ENCODE assay signal across 8 cellular contexts in the genomic region with DNA sequence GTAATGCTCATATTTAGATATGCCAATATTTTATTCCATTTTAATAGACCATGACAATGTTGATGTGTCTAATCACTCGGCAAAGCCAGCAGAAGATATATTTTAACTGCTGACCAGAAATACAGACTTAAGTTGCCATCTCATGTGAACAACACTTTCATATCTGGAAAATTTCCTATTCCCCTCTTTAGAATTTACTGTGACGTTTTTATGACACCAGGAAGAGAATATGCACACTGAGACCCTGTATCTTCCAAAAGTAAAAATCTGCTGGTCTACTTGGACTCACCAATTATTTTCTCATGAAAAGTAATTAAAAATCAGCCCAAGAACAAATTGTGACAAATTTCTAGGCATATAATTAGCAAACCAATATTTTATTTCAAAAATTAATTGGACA. TPM values are rescaled to one million over a fixed set of nuclear protein-coding genes. Genes with fewer than 3 reads are reported as not detected.
DNase-seq lines count a peak whose midpoint lies in the region; ATAC-seq, FAIRE-seq and TF ChIP-seq lines count a peak whose summit lies in the region.
"Had no signal": no experiment of that assay in that cellular context is flagged by ENCODE, and none has a peak within 500 bp of the region (broad histone marks: within the 10 kb centered on the region; RNA-seq: fewer than 3 reads in every experiment).

No MANE protein-coding gene starts in this region.

- H2AFZ ChIP-seq in HCT116 (ENCODE audit: low read depth, low read length, poor library complexity, severe bottlenecking), result no peak overlapping the region
- H2AFZ ChIP-seq in SU-DHL-6 (ENCODE audit: low read depth, low read length, severe bottlenecking), result no peak overlapping the region

- peak overlapping the region in 1 of 2 experiments; percentile 89; a peak in 1 of 4 replicates for H3K4me3 ChIP-seq in HCT116 (replicated peaks in 1 of 2; ENCODE audit: low read depth in 1 of 2, low read length in 2 of 2)
- H3K4me3 ChIP-seq in SU-DHL-6 (ENCODE audit: insufficient read depth, low read length, poor library complexity, severe bottlenecking), result peak overlapping the region; percentile 96
- peak overlapping the region; percentile 95 for H3K4me3 ChIP-seq in fibroblast of villous mesenchyme (ENCODE audit: low read depth, low read length)
- H3K4me3 ChIP-seq in skeletal muscle satellite cell (ENCODE audit: low read length), result peak overlapping the region; percentile 96

- DNase-seq in HCT116 (ENCODE audit: low read depth, low spot score) (no peak), fibroblast of villous mesenchyme (ENCODE audit: low read depth) (peak; percentile 24), RCC 7860 (ENCODE audit: low spot score) (no peak), KBM-7 (no peak), H4 (ENCODE audit: low spot score) (no peak)

- H3K9ac ChIP-seq in HCT116 (ENCODE audit: low read length), result no peak overlapping the region
- H3K9ac ChIP-seq in SU-DHL-6 (ENCODE audit: low read length), result peak overlapping the region; percentile 68
- peak overlapping the region; percentile 84 for H3K9ac ChIP-seq in skeletal muscle satellite cell (ENCODE audit: low read depth, low read length)

- H3K79me2 ChIP-seq in HCT116 (ENCODE audit: insufficient read depth, low read length), result peaks cover 71% of the 10 kb centered on the region
- H3K79me2 ChIP-seq in SU-DHL-6 (ENCODE audit: insufficient read depth, low read length), result peaks cover 71% of the 10 kb centered on the region

- in situ Hi-C loops in KBM-7 (cut with MboI; ENCODE audit: low pct_unique_long_range_greater_than_20kb, low sequenced_read_pairs), result no loop called here

- peaks cover 0 to 26% of the 10 kb centered on the region in 2 experiments; a peak in 3 of 4 replicates for H3K4me1 ChIP-seq in HCT116 (ENCODE audit: control insufficient read depth in 1 of 2, insufficient read depth in 2 of 2, low read length in 2 of 2)
- peaks cover 20% of the 10 kb centered on the region for H3K4me1 ChIP-seq in skeletal muscle satellite cell (ENCODE audit: control insufficient read depth, insufficient read depth, low read length)

- TF ChIP-seq CTCF in HCT116 (IDR thresholded peaks at IDR 0.05 in 2 of 3, conservative IDR thresholded peaks at IDR 0.05 in 1 of 3; ENCODE audit: borderline replicate concordance in 1 of 3, insufficient read depth in 1 of 3, low read depth in 2 of 3, low read length in 2 of 3), result no peak
- no peak for TF ChIP-seq CTCF in SU-DHL-6 (IDR thresholded peaks at IDR 0.05; ENCODE audit: insufficient read depth, low read length, poor library complexity, severe bottlenecking)
- TF ChIP-seq CTCF in fibroblast of villous mesenchyme (IDR thresholded peaks at IDR 0.05; ENCODE audit: insufficient read depth, low read depth, low read length), result no peak

- FAIRE-seq in RCC 7860 (lab: Jason Lieb, UNC), result no peak

- POLR2A ChIA-PET in HCT116 (lab: Charles Lee), result no interaction called here

- TF ChIP-seq RAD21 in HCT116 (IDR thresholded peaks at IDR 0.05; ENCODE audit: low read depth), result no peak

- no peaks in the 10 kb centered on the region for H3K9me3 ChIP-seq in HCT116 (ENCODE audit: control insufficient read depth in 1 of 2, insufficient read depth in 1 of 2, low read depth in 1 of 2, low read length in 2 of 2)
- no peaks in the 10 kb centered on the region for H3K9me3 ChIP-seq in SU-DHL-6 (ENCODE audit: insufficient read depth, low read length)
- no peaks in the 10 kb centered on the region for H3K9me3 ChIP-seq in skeletal muscle satellite cell (replicated peaks; ENCODE audit: low read length)

- no peaks in the 10 kb centered on the region for H3K36me3 ChIP-seq in HCT116 (ENCODE audit: control insufficient read depth in 1 of 2, insufficient read depth in 2 of 2, low read length in 2 of 2)
- H3K36me3 ChIP-seq in SU-DHL-6 (ENCODE audit: low read length), result peaks cover 4% of the 10 kb centered on the region; the same call in 1 of the 2 replicates
- no peaks in the 10 kb centered on the region for H3K36me3 ChIP-seq in skeletal muscle satellite cell (ENCODE audit: insufficient read depth, low read length)

- H3K4me2 ChIP-seq in HCT116 (ENCODE audit: low read length), result peak overlapping the region; percentile 99
- peak overlapping the region; percentile 83 for H3K4me2 ChIP-seq in SU-DHL-6 (ENCODE audit: low read depth, low read length, poor library complexity, severe bottlenecking)
- peak overlapping the region; percentile 83 for H3K4me2 ChIP-seq in skeletal muscle satellite cell (ENCODE audit: low read length)

- ATAC-seq in HCT116, result no peak

- TF ChIP-seq POLR2A in HCT116 (IDR thresholded peaks at IDR 0.05; ENCODE audit: borderline replicate concordance, extremely low read depth, insufficient read depth, insufficient read length), result no peak

- H3K27me3 ChIP-seq in HCT116 (ENCODE audit: insufficient read depth, low read length) (no peaks in the 10 kb centered on the region), SU-DHL-6 (ENCODE audit: low read length) (no peaks in the 10 kb centered on the region), skeletal muscle satellite cell (ENCODE audit: control insufficient read depth, insufficient read depth, low read length) (no peaks in the 10 kb centered on the region)

- H4K20me1 ChIP-seq in HCT116 (ENCODE audit: insufficient read depth) (no peaks in the 10 kb centered on the region), SU-DHL-6 (ENCODE audit: low read depth, low read length) (no peaks in the 10 kb centered on the region)

- RAD21 ChIA-PET in HCT116 (lab: Charles Lee; ENCODE audit: low non-redundant PET in 1 of 2, low total read pairs in 2 of 2, uncharacterized antibody in 2 of 2, unreplicated experiment in 2 of 2), result no interaction called here

- CTCF ChIA-PET in HCT116 (lab: Charles Lee), result no interaction called here

- H3K27ac ChIP-seq in HCT116 (ENCODE audit: low read depth, low read length), result no peak overlapping the region
- H3K27ac ChIP-seq in SU-DHL-6 (ENCODE audit: low read depth, low read length), result peak overlapping the region; percentile 86; the same call in 1 of the 2 replicates

- no peaks in the 10 kb centered on the region for H3K9me2 ChIP-seq in HCT116 (ENCODE audit: insufficient read depth)
- no peaks in the 10 kb centered on the region for H3K9me2 ChIP-seq in SU-DHL-6 (replicated peaks; ENCODE audit: insufficient read depth, low read length)

- no TSS peak for BruUV-seq in HCT116 (replicated peaks; lab: Mats Ljungman, UMichigan)

- intact Hi-C loops in HCT116 (cut with micrococcal nuclease), result no loop called here

- H3F3A ChIP-seq in SU-DHL-6 (ENCODE audit: insufficient read depth), result peaks cover 18% of the 10 kb centered on the region; the same call in 1 of the 2 replicates

TF ChIP-seq in HCT116, 20 proteins besides CTCF, POLR2A, EP300 and RAD21 (continues in another document):
- TF ChIP-seq JUND (IDR thresholded peaks at IDR 0.05) (no peak), EZH2phosphoT487 (IDR thresholded peaks at IDR 0.05; ENCODE audit: borderline replicate concordance) (no peak), EGR1 (IDR thresholded peaks at IDR 0.05; ENCODE audit: low read depth) (no peak), ZNF274 (IDR thresholded peaks at IDR 0.05; ENCODE audit: low read depth, low read length) (no peak), CEBPB (IDR thresholded peaks at IDR 0.05; ENCODE audit: low read depth) (no peak), CBX3 (IDR thresholded peaks at IDR 0.05; ENCODE audit: low read depth) (no peak)
- TF ChIP-seq, protein P1, sequence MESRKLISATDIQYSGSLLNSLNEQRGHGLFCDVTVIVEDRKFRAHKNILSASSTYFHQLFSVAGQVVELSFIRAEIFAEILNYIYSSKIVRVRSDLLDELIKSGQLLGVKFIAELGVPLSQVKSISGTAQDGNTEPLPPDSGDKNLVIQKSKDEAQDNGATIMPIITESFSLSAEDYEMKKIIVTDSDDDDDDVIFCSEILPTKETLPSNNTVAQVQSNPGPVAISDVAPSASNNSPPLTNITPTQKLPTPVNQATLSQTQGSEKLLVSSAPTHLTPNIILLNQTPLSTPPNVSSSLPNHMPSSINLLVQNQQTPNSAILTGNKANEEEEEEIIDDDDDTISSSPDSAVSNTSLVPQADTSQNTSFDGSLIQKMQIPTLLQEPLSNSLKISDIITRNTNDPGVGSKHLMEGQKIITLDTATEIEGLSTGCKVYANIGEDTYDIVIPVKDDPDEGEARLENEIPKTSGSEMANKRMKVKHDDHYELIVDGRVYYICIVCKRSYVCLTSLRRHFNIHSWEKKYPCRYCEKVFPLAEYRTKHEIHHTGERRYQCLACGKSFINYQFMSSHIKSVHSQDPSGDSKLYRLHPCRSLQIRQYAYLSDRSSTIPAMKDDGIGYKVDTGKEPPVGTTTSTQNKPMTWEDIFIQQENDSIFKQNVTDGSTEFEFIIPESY (IDR thresholded peaks at IDR 0.05; ENCODE audit: extremely low read depth, insufficient replicate concordance, low read length), result no peak
- TF ChIP-seq, protein P2, sequence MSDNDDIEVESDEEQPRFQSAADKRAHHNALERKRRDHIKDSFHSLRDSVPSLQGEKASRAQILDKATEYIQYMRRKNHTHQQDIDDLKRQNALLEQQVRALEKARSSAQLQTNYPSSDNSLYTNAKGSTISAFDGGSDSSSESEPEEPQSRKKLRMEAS (IDR thresholded peaks at IDR 0.05), result no peak

RNA-seq across cellular contexts. Expression of a gene that starts 2.1 kb away (rescaled TPM):
- total RNA-seq in HCT116 (2021; ENCODE audit: unreplicated experiment) (33.5 TPM), fibroblast of villous mesenchyme (12.5 and 13.5 TPM in 2 replicates)
- 11.0 and 13.3 TPM in 2 replicates for polyA plus RNA-seq in HCT116 (2012)
- 9.6 and 10.6 TPM in 2 replicates for total RNA-seq in skeletal muscle satellite cell (2012; rRNA removed)
- total RNA-seq in H4 (2014; rRNA removed; shearing (Covaris generic)), result 6.3 and 12.9 TPM in 2 replicates

RNA-seq across cellular contexts. Expression of a gene that starts 2.5 kb away (rescaled TPM):
- 7.2 TPM for total RNA-seq in HCT116 (2021; ENCODE audit: unreplicated experiment)
- polyA plus RNA-seq in HCT116 (2012), result 2.8 and 3.8 TPM in 2 replicates
- total RNA-seq in fibroblast of villous mesenchyme, result 17.7 and 19.9 TPM in 2 replicates
- total RNA-seq in skeletal muscle satellite cell (2012; rRNA removed), result 7.2 and 8.4 TPM in 2 replicates
- 1.6 and 5.1 TPM in 2 replicates for total RNA-seq in H4 (2014; rRNA removed; shearing (Covaris generic))

RNA-seq across cellular contexts. Expression of a gene that starts 45.2 kb away (rescaled TPM):
- not detected for total RNA-seq in HCT116 (2021; ENCODE audit: unreplicated experiment)
- polyA plus RNA-seq in HCT116 (2012), result not detected in 2 replicates
- total RNA-seq in fibroblast of villous mesenchyme, result not detected in 2 replicates
- not detected in 2 replicates for total RNA-seq in skeletal muscle satellite cell (2012; rRNA removed)
- not detected in 2 replicates for total RNA-seq in H4 (2014; rRNA removed; shearing (Covaris generic))
- total RNA-seq: mesenteric fat pad had no signal
